31 cellular contexts compared by ENCODE assay signal in the genomic region with DNA sequence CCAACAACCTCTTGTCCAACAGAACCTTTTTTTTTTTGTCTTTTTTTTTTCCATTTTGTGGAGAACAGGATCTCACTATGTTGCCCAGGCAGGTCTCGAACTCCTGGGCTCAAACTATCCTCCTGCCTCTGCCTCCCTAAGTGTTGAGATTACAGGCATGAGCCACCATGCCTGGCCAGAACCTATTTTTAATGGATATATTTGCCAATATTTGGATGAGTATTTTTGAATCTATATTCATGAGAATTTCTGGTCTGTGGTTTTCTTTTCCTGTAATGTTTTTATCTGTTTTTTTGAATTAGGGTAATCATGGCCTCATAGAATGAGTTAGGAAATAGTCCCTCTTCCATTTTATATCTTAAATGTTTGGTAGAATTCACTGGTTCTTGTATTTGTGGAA.
A peak's percentile ranks its signal among the peaks of the same experiment; 100 is the strongest.
DNase-seq lines count a peak whose midpoint lies in the region; ATAC-seq and TF ChIP-seq lines count a peak whose summit lies in the region.
"Had no signal": no experiment of that assay in that cellular context is flagged by ENCODE, and none has a peak within 500 bp of the region (broad histone marks: within the 10 kb centered on the region; RNA-seq: fewer than 3 reads in every experiment).

No MANE protein-coding gene starts in this region.

- no peaks in the 10 kb centered on the region for H4K20me1 ChIP-seq in osteoblast (ENCODE audit: insufficient read depth, low read length)
- H4K20me1 ChIP-seq: BLaER1; BLaER1 treated with 17β-estradiol and CSF1 and Interleukin-3, amounts not matched to agents 10 nM and 100 nM had no signal

- TF ChIP-seq CTCF in esophagus muscularis mucosa (IDR thresholded peaks at IDR 0.05) (no peak), osteoblast (IDR thresholded peaks at IDR 0.05; ENCODE audit: extremely low read depth, low read depth, low read length) (no peak), omental fat pad (IDR thresholded peaks at IDR 0.05) (no peak)

- no peak overlapping the region for H3K4me2 ChIP-seq in osteoblast (ENCODE audit: insufficient read depth, low read length)
- H3K4me2 ChIP-seq: A549; BLaER1; BLaER1 treated with 17β-estradiol and CSF1 and Interleukin-3, amounts not matched to agents 10 nM and 100 nM had no signal

- H3K4me3 ChIP-seq in esophagus muscularis mucosa (no peak overlapping the region), osteoblast (ENCODE audit: insufficient read depth, low read length) (no peak overlapping the region), MG63 (no peak overlapping the region)
- H3K4me3 ChIP-seq: A549; BLaER1; BLaER1 treated with 17β-estradiol and CSF1 and Interleukin-3, amounts not matched to agents 10 nM and 100 nM had no signal

- no peak for TF ChIP-seq POLR2A in esophagus muscularis mucosa (IDR thresholded peaks at IDR 0.05; ENCODE audit: low read depth)

- intact Hi-C loops in esophagus muscularis mucosa (cut with DNase I), result no loop called here

- WGBS in esophagus muscularis mucosa, result 89% methylated on average over 1 of the region's 1 CpG

- H3K4me1 ChIP-seq in esophagus muscularis mucosa, result no peaks in the 10 kb centered on the region
- no peaks in the 10 kb centered on the region for H3K4me1 ChIP-seq in osteoblast (ENCODE audit: insufficient read depth, low read length)
- H3K4me1 ChIP-seq: A549; BE2C; BLaER1 treated with 17β-estradiol and CSF1 and Interleukin-3, amounts not matched to agents 10 nM and 100 nM; Caco-2 had no signal

- H3K27me3 ChIP-seq in esophagus muscularis mucosa (no peaks in the 10 kb centered on the region), osteoblast (ENCODE audit: insufficient read depth, low read length) (peaks cover 2% of the 10 kb centered on the region), MG63 (no peaks in the 10 kb centered on the region)
- H3K27me3 ChIP-seq: BE2C; BLaER1; BLaER1 treated with 17β-estradiol and CSF1 and Interleukin-3, amounts not matched to agents 10 nM and 100 nM had no signal

- H3K79me2 ChIP-seq in osteoblast (ENCODE audit: insufficient read depth, low read length), result no peaks in the 10 kb centered on the region

- no peak overlapping the region for H3K27ac ChIP-seq in esophagus muscularis mucosa (replicated peaks in 1 of 4)
- H3K27ac ChIP-seq in osteoblast (ENCODE audit: low read depth, low read length), result no peak overlapping the region
- H3K27ac ChIP-seq: 22Rv1; A549; BLaER1; BLaER1 treated with 17β-estradiol and CSF1 and Interleukin-3, amounts not matched to agents 10 nM and 100 nM; C4-2B had no signal

- H3K9me3 ChIP-seq in esophagus muscularis mucosa, result peaks cover 0 to 9% (median 3%) of the 10 kb centered on the region in 4 donors
- no peaks in the 10 kb centered on the region for H3K9me3 ChIP-seq in osteoblast (ENCODE audit: low read depth, low read length)
- H3K9me3 ChIP-seq in MG63, result no peaks in the 10 kb centered on the region
- H3K9me3 ChIP-seq: A549, BE2C, Caco-2 had no signal

- H2AFZ ChIP-seq in osteoblast (ENCODE audit: low read length), result no peak overlapping the region

- no peaks in the 10 kb centered on the region for H3K36me3 ChIP-seq in esophagus muscularis mucosa
- no peaks in the 10 kb centered on the region for H3K36me3 ChIP-seq in osteoblast (ENCODE audit: insufficient read depth, low read length)
- no peaks in the 10 kb centered on the region for H3K36me3 ChIP-seq in MG63
- H3K36me3 ChIP-seq: BE2C; BLaER1; BLaER1 treated with 17β-estradiol and CSF1 and Interleukin-3, amounts not matched to agents 10 nM and 100 nM had no signal

- ATAC-seq in omental fat pad (ENCODE audit: low FRiP score), result no peak
- ATAC-seq: A549; CD8-positive, alpha-beta T cell had no signal

- peak; percentile 4 for DNase-seq in epidermal melanocyte (ENCODE audit: insufficient read length, low spot score)
- DNase-seq in esophagus muscularis mucosa (ENCODE audit: extremely low spot score), result peak; percentile 62
- peak; percentile 78 for DNase-seq in osteoblast (ENCODE audit: insufficient read length, low spot score, missing footprints)
- DNase-seq in germinal center (ENCODE audit: low spot score), result no peak
- DNase-seq in MG63, result no peak
- no peak for DNase-seq in omental fat pad (ENCODE audit: low spot score)
- DNase-seq: 8988T; ACHN; AML-193; BE2C; C1 segment of cervical spinal cord; Caco-2; Calu3; CD4-positive, alpha-beta memory T cell; CD4-positive, alpha-beta T cell; CD4-positive, CD25-positive, alpha-beta regulatory T cell; CD8-positive, alpha-beta memory T cell; CD8-positive, alpha-beta T cell; COR-L47; DMS 273 treated with DMSO at 0.1 percent for 48 hours; DMS153; DMS53; DMS79; DMS79 treated with DMSO at 0.1 percent for 48 hours; DND-41; EL had no signal

- TF ChIP-seq EP300 in esophagus muscularis mucosa (IDR thresholded peaks at IDR 0.05), result no peak

Comparison
In these comparisons a context has a peak if more than half of its experiments do, and no peak if none do; other contexts are left out.
1. DNase-seq: peak in epidermal melanocyte (single experiment), esophagus muscularis mucosa (single experiment) and osteoblast (single experiment); none in germinal center (single experiment), MG63 (single experiment) and omental fat pad (single experiment).